18 cellular contexts compared by ENCODE assay signal in genomic region chr21:41742073-41742875, GRCh38. TPM values are rescaled to one million over a fixed set of nuclear protein-coding genes. Genes with fewer than 3 reads are reported as not detected.
"Had no signal": no experiment of that assay in that cellular context is flagged by ENCODE, and none has a peak within 500 bp of the region (broad histone marks: within the 10 kb centered on the region; RNA-seq: fewer than 3 reads in every experiment).

No MANE protein-coding gene starts in this region.

- H3K4me3 ChIP-seq: MG63, SJCRH30 had no signal

- H3K36me3 ChIP-seq: MG63, SJCRH30 had no signal

- H3K4me1 ChIP-seq: SJCRH30 had no signal

- H3K9me3 ChIP-seq: SJCRH30 had no signal

- DNase-seq: Karpas-422, KG1, MG63, NCI-H1092, NCI-H1105 treated with DMSO at 0.1 percent for 48 hours, NCI-H1417 treated with DMSO at 0.1 percent for 48 hours, NCI-H187, NCI-H2029, NCI-H2081 treated with DMSO at 0.1 percent for 48 hours, NCI-H2171, NCI-H226, NCI-H446, NCI-H510A, NCI-H524 treated with DMSO at 0.1 percent for 48 hours, NCI-H69, NCI-H774, SHP77 treated with DMSO at 0.1 percent for 48 hours, SJCRH30 had no signal

- H3K27ac ChIP-seq: SJCRH30 had no signal

- H3K27me3 ChIP-seq: MG63, SJCRH30 had no signal

RNA-seq across cellular contexts. Expression of gene RIPK4, which starts 24.6 kb away (rescaled TPM):
- total RNA-seq: SJCRH30 had no signal
